8 cellular contexts compared by ENCODE assay signal in the genomic region with DNA sequence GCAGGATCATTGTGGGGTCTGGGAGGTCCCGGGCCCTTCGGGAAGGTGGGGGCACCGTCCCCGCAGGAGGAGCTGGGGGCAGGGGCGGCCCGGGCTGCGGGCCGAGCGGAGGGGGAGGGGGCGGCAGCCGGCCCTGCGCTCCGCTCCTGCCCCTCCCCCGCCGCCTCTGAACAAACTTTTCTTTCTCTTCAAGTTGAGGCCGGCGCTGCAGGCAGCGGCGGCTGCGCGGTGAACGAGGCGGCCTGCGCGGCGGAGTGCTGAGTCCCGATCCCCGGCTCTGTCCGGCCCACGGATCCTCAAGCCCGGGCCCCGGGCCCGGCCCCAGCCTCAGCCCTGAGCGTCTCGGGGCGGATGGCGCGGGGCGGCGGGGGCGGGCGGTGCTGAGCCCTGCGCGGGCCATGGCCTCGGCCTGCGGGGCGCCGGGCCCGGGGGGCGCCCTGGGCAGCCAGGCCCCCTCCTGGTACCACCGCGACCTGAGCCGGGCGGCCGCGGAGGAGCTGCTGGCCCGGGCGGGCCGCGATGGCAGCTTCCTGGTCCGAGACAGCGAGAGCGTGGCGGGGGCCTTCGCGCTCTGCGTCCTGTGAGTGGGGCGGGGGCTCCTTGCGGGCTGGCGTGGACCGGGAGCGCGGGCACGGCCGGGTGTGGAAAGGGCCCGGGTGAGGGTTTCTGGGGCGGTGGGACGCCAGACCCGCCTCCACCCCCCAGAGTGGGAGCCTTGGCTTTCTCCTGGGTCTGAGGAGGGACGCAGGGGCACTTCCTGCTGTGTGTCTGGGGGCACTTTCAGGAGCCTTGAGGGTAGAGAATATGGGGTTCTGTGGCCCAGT. TPM values are rescaled to one million over a fixed set of nuclear protein-coding genes. Genes with fewer than 3 reads are reported as not detected.
DNase-seq lines count a peak whose midpoint lies in the region; ATAC-seq lines count a peak whose summit lies in the region.

INPPL1 (plus strand) TSS at position 181 of the 824 bp plus-strand sequence; CDS start at position 399, 218 bp downstream.

- H3K9me3 Mint-ChIP-seq in effector memory CD8-positive, alpha-beta T cell = no peaks in the 10 kb centered on the region

- H2BK5ac ChIP-seq in mesenchymal stem cell (ENCODE audit: low read depth, low read length, poor library complexity, severe bottlenecking) = peak within 1 kb of the TSS; percentile 89

- no peaks in the 10 kb centered on the region for H3K27me3 ChIP-seq in HAP-1 (ENCODE audit: low read depth)
- H3K27me3 ChIP-seq in mesenchymal stem cell (ENCODE audit: control insufficient read depth in 1 of 2, insufficient read depth in 1 of 2, low read length in 2 of 2) = no peaks in the 10 kb centered on the region

- H2BK15ac ChIP-seq in mesenchymal stem cell (ENCODE audit: low read depth, poor library complexity, severe bottlenecking) = peak within 1 kb of the TSS; percentile 89

- peaks cover 14% of the 10 kb centered on the region for H3K36me3 Mint-ChIP-seq in effector memory CD8-positive, alpha-beta T cell (ENCODE audit: insufficient read depth)

- peak within 1 kb of the TSS; percentile 98 for H3K27ac Mint-ChIP-seq in effector memory CD8-positive, alpha-beta T cell

- DNase-seq in Ammon's horn (ENCODE audit: low spot score) = peak; percentile 46
- peak; percentile 12 to 77 for DNase-seq in HAP-1 (ENCODE audit: low spot score in 2 of 2)
- peak; percentile 59 for DNase-seq in activated CD4-positive, alpha-beta T cell treated with anti-CD3 and anti-CD28 coated beads for 48 hours
- no peak for DNase-seq in effector memory CD8-positive, alpha-beta T cell
- peak; percentile 55 for DNase-seq in mesenchymal stem cell
- peak; percentile 59 for DNase-seq in stimulated activated naive CD8-positive, alpha-beta T cell treated with anti-CD3 and anti-CD28 coated beads, Interleukin-15, Interleukin-2, amounts not matched to agents 100 U/mL and 50 U/mL, for 24 hours
- no peak for DNase-seq in inferior parietal cortex (ENCODE audit: extremely low spot score)
- no peak for DNase-seq in NCI-H774 (lab: John Stamatoyannopoulos, UW)

- H2BK12ac ChIP-seq in mesenchymal stem cell (ENCODE audit: low read length in 2 of 2) = peak within 1 kb of the TSS; percentile 18 to 42

- under 1% methylated on average over 65 of the region's 80 CpGs for WGBS in mesenchymal stem cell

- H3K9me3 ChIP-seq in HAP-1 (no peaks in the 10 kb centered on the region), mesenchymal stem cell (ENCODE audit: control insufficient read depth, low read length) (no peaks in the 10 kb centered on the region)

- H3K18ac ChIP-seq in mesenchymal stem cell (ENCODE audit: low read depth in 1 of 2, low read length in 2 of 2) = peak within 1 kb of the TSS; percentile 88 to 91

- peak within 1 kb of the TSS; percentile 78 for H3K4me2 ChIP-seq in mesenchymal stem cell (ENCODE audit: low read length, poor library complexity, severe bottlenecking)

- peak within 1 kb of the TSS; percentile 42 to 84 for H3K23ac ChIP-seq in mesenchymal stem cell (ENCODE audit: low read length in 2 of 2)

- H3K36me3 ChIP-seq in HAP-1 (replicated peaks) (peaks cover 32% of the 10 kb centered on the region), mesenchymal stem cell (ENCODE audit: control insufficient read depth in 1 of 2, insufficient read depth in 2 of 2, low read depth in 1 of 2, low read length in 2 of 2) (peaks cover 31 to 34% of the 10 kb centered on the region in 2 experiments)

- H4K8ac ChIP-seq in mesenchymal stem cell (ENCODE audit: low read length) = peak within 1 kb of the TSS; percentile 74

- H3K27me3 Mint-ChIP-seq in effector memory CD8-positive, alpha-beta T cell = no peaks in the 10 kb centered on the region

- peak within 1 kb of the TSS; percentile 94 for H3K9ac ChIP-seq in mesenchymal stem cell (ENCODE audit: low read length)

- H2AFZ ChIP-seq in mesenchymal stem cell (ENCODE audit: low read depth, low read length) = no peak within 1 kb of the TSS

- peak within 1 kb of the TSS; percentile 96 for H2BK120ac ChIP-seq in mesenchymal stem cell (ENCODE audit: low read depth, low read length)

- in situ Hi-C loops in HAP-1 (cut with MboI; ENCODE audit: low sequenced_read_pairs) = no loop called here

- H3K4ac ChIP-seq in mesenchymal stem cell (ENCODE audit: low read depth in 1 of 2, low read length in 2 of 2) = peak within 1 kb of the TSS; percentile 57 to 98

- H3K4me3 ChIP-seq in HAP-1 (peak within 1 kb of the TSS; percentile 69), mesenchymal stem cell (ENCODE audit: insufficient read depth in 1 of 2, low read depth in 1 of 2, low read length in 2 of 2) (peak within 1 kb of the TSS; percentile 82 to 98)

- H2AK5ac ChIP-seq in mesenchymal stem cell (ENCODE audit: low read length, severe bottlenecking) = peak within 1 kb of the TSS; percentile 66

- peaks cover 6% of the 10 kb centered on the region for H3K4me1 ChIP-seq in HAP-1
- peaks cover 35% of the 10 kb centered on the region for H3K4me1 ChIP-seq in mesenchymal stem cell (ENCODE audit: control insufficient read depth, insufficient read depth, low read depth, low read length)

- H4K91ac ChIP-seq in mesenchymal stem cell (ENCODE audit: low read length) = peak within 1 kb of the TSS; percentile 88

- H3K14ac ChIP-seq in mesenchymal stem cell (ENCODE audit: low read length in 2 of 2) = peak within 1 kb of the TSS; percentile 27 to 98

- peak within 1 kb of the TSS; percentile 83 for H3K27ac ChIP-seq in mesenchymal stem cell (ENCODE audit: low read length, poor library complexity, severe bottlenecking)

- peaks cover 18% of the 10 kb centered on the region for H3K79me1 ChIP-seq in mesenchymal stem cell (replicated peaks; ENCODE audit: low read length, poor library complexity, severe bottlenecking)

- peaks cover 36 to 42% of the 10 kb centered on the region in 2 donors for H3K4me1 Mint-ChIP-seq in effector memory CD8-positive, alpha-beta T cell (ENCODE audit: low read depth in 2 of 2)

- ATAC-seq in effector memory CD8-positive, alpha-beta T cell (replicated peaks) = no peak
- no peak for ATAC-seq in stimulated activated naive CD8-positive, alpha-beta T cell treated with anti-CD3 and anti-CD28 coated beads, Interleukin-15, Interleukin-2, amounts not matched to agents 100 U/mL and 50 U/mL, for 24 hours

- H3K4me3 Mint-ChIP-seq in effector memory CD8-positive, alpha-beta T cell = peak within 1 kb of the TSS; percentile 98 to 99

RNA-seq across cellular contexts. Expression of gene INPPL1, which starts in this region (rescaled TPM):
- 111 TPM for polyA plus RNA-seq in mesenchymal stem cell (2013, experiment 1 of 2)
- polyA plus RNA-seq in mesenchymal stem cell (2013, experiment 2 of 2) = 103 TPM

Comparison
In these comparisons a context has a peak if more than half of its experiments do, and no peak if none do; other contexts are left out.
1. DNase-seq: peak in Ammon's horn (single experiment), HAP-1 (2 of 2), activated CD4-positive, alpha-beta T cell treated with anti-CD3 and anti-CD28 coated beads for 48 hours (single experiment), mesenchymal stem cell (single experiment) and stimulated activated naive CD8-positive, alpha-beta T cell treated with anti-CD3 and anti-CD28 coated beads, Interleukin-15, Interleukin-2, amounts not matched to agents 100 U/mL and 50 U/mL, for 24 hours (single experiment); none in effector memory CD8-positive, alpha-beta T cell (0 of 3), inferior parietal cortex (single experiment) and NCI-H774 (single experiment).